ENCODE assay signal across 16 cellular contexts in the genomic region with DNA sequence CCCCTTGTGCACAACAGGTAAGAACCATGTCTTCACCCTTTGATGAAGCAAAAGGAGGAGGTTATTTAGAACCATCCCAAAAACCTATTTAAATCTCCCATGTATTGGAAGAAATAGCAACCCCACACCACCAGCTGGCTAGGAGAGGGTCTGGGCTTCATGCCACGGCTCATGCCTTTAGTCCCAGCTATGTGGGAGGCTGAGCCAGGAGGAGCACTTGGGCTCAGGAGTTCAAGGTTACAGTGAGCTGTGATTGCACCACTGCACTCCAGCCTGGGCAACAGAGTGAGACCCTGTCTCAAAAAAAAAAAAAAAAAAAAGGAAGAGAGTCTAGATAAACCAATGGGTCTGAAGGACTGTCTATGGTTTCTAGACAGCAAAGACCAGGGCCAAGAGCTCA.
DNase-seq lines count a peak whose midpoint lies in the region; ATAC-seq and TF ChIP-seq lines count a peak whose summit lies in the region.
"Had no signal": no experiment of that assay in that cellular context is flagged by ENCODE, and none has a peak within 500 bp of the region (broad histone marks: within the 10 kb centered on the region; RNA-seq: fewer than 3 reads in every experiment).

No MANE protein-coding gene starts in this region.

- peaks cover 44% of the 10 kb centered on the region for H3K4me1 ChIP-seq in DND-41 (ENCODE audit: insufficient read depth, low read length)
- H3K4me1 ChIP-seq: A549 had no signal

- H3K79me2 ChIP-seq in DND-41 (ENCODE audit: insufficient read depth, low read length), result no peaks in the 10 kb centered on the region

- H4K20me1 ChIP-seq in DND-41 (ENCODE audit: insufficient read depth, low read length), result no peaks in the 10 kb centered on the region

- H3K4me2 ChIP-seq in DND-41 (ENCODE audit: insufficient read depth, low read length), result no peak overlapping the region
- H3K4me2 ChIP-seq: A549, GM23338 had no signal

- TF ChIP-seq CTCF in DND-41 (IDR thresholded peaks at IDR 0.05; ENCODE audit: borderline replicate concordance, extremely low read depth, low read length, poor library complexity, severe bottlenecking), result no peak

- H3K9ac ChIP-seq in DND-41 (ENCODE audit: low read depth, low read length), result no peak overlapping the region

- no peaks in the 10 kb centered on the region for H3K36me3 ChIP-seq in DND-41 (ENCODE audit: insufficient read depth, low read length)

- H2AFZ ChIP-seq in DND-41 (ENCODE audit: low read depth, low read length), result no peak overlapping the region
- H2AFZ ChIP-seq: GM23338 had no signal

- ATAC-seq in DND-41 (ENCODE audit: insufficient read depth, low read depth), result no peak
- no peak for ATAC-seq in HG02610 (IDR thresholded peaks at IDR 0.05; ENCODE audit: unreplicated experiment)
- ATAC-seq: A549; CD8-positive, alpha-beta T cell; GM23338 had no signal

- peaks cover 14% of the 10 kb centered on the region for H3K9me3 ChIP-seq in DND-41 (ENCODE audit: insufficient read depth, low read length, severe bottlenecking)

- no peaks in the 10 kb centered on the region for H3K27me3 ChIP-seq in DND-41 (ENCODE audit: insufficient read depth, low read length, poor library complexity)

- DNase-seq in DMS 273 (lab: John Stamatoyannopoulos, UW; ENCODE audit: unreplicated experiment), result peak; percentile 16
- no peak for DNase-seq in DMS 273 treated with DMSO at 0.1 percent for 48 hours (lab: John Stamatoyannopoulos, UW)
- no peak for DNase-seq in DND-41
- DNase-seq in cerebellar cortex (ENCODE audit: low spot score), result peak; percentile 74
- DNase-seq in activated T-cell treated with anti-CD3 and anti-CD28 coated beads, Interleukin-2, amount 50 U/mL, for 1 hour, result no peak
- no peak for DNase-seq in nucleus accumbens (lab: John Stamatoyannopoulos, UW)
- DNase-seq: AML-193; Calu3; CD8-positive, alpha-beta T cell; GF-D8; HCEC 1CT; KG1 had no signal

- H3K27ac ChIP-seq in DND-41 (ENCODE audit: low read length), result peak overlapping the region; percentile 51; the same call in 1 of the 2 replicates
- H3K27ac ChIP-seq: 22Rv1, A549 had no signal

- H3K4me3 ChIP-seq in DND-41 (ENCODE audit: low read depth in 1 of 2, low read length in 2 of 2), result no peak overlapping the region
- H3K4me3 ChIP-seq: A549, GM23338 had no signal

Comparison
In these comparisons a context has a peak if more than half of its experiments do, and no peak if none do; other contexts are left out.
1. DNase-seq: peak in DMS 273 (single experiment) and cerebellar cortex (single experiment); none in DMS 273 treated with DMSO at 0.1 percent for 48 hours (single experiment), DND-41 (single experiment), activated T-cell treated with anti-CD3 and anti-CD28 coated beads, Interleukin-2, amount 50 U/mL, for 1 hour (single experiment) and nucleus accumbens (0 of 56).